Comparison of ENCODE assay signal across 21 cellular contexts in genomic region chr3:147649475-147649874, GRCh38.
"Had no signal": no experiment of that assay in that cellular context is flagged by ENCODE, and none has a peak within 500 bp of the region (broad histone marks: within the 10 kb centered on the region; RNA-seq: fewer than 3 reads in every experiment).

No MANE protein-coding gene starts in this region.

- H3K4me3 ChIP-seq: SJSA1, SK-N-MC had no signal

- H3K27me3 ChIP-seq: SJSA1 had no signal

- ATAC-seq: HepG2 had no signal

- H3K36me3 ChIP-seq: SJSA1 had no signal

- H3K27ac ChIP-seq: SJSA1, SK-N-MC had no signal

- H3K9me3 ChIP-seq: SJSA1 had no signal

- H3K4me1 ChIP-seq: SJSA1 had no signal

- DNase-seq: IMR-90, Karpas-422, KG1, MV-4-11, NCI-H1048, NCI-H1105, NCI-H1436 treated with DMSO at 0.1 percent for 48 hours, NCI-H1694 treated with DMSO at 0.1 percent for 48 hours, NCI-H1930, NCI-H2081, NCI-H2107, NCI-H2227 treated with DMSO at 0.1 percent for 48 hours, NCI-H524, NCI-H526 treated with DMSO at 0.1 percent for 48 hours, NCI-H748 treated with DMSO at 0.1 percent for 48 hours, Right ventricle myocardium superior, RPMI8226, SIG-M5 had no signal
